Comparison of ENCODE assay signal across 27 cellular contexts in genomic region chr11:76186776-76187279, GRCh38. TPM values are rescaled to one million over a fixed set of nuclear protein-coding genes. Genes with fewer than 3 reads are reported as not detected.
A peak's percentile ranks its signal among the peaks of the same experiment; 100 is the strongest.
DNase-seq lines count a peak whose midpoint lies in the region; ATAC-seq and TF ChIP-seq lines count a peak whose summit lies in the region.
"Had no signal": no experiment of that assay in that cellular context is flagged by ENCODE, and none has a peak within 500 bp of the region (broad histone marks: within the 10 kb centered on the region; RNA-seq: fewer than 3 reads in every experiment).

No MANE protein-coding gene starts in this region.

- H3K36me3 Mint-ChIP-seq in nephron (ENCODE audit: low read depth): peaks cover 8% of the 10 kb centered on the region

- WGBS in right cardiac atrium: 77% methylated on average over 21 of the region's 21 CpGs

- H3K27ac Mint-ChIP-seq in nephron: peak overlapping the region; percentile 60 to 92 (median 89)
- H3K27ac Mint-ChIP-seq: activated CD4-positive, alpha-beta T cell treated with anti-CD3 and anti-CD28 coated beads for 36 hours; activated naive CD8-positive, alpha-beta T cell treated with anti-CD3 and anti-CD28 coated beads, Interleukin-2, amount 50 U/mL, for 24 hours; T-helper 1 cell treated with Interleukin-12 subunit alpha and Interleukin-12 subunit beta and Interleukin-4 antibody, amounts not matched to agents 30 μg/mL and 1 μg/mL, for 36 hours had no signal

- peak overlapping the region in 1 of 3 experiments; percentile 43 for H3K4me3 Mint-ChIP-seq in nephron
- H3K4me3 Mint-ChIP-seq: activated CD4-positive, alpha-beta T cell treated with anti-CD3 and anti-CD28 coated beads for 36 hours; activated naive CD8-positive, alpha-beta T cell treated with anti-CD3 and anti-CD28 coated beads, Interleukin-2, amount 50 U/mL, for 24 hours; T-helper 1 cell treated with Interleukin-12 subunit alpha and Interleukin-12 subunit beta and Interleukin-4 antibody, amounts not matched to agents 30 μg/mL and 1 μg/mL, for 36 hours had no signal

- H3K27me3 ChIP-seq in right cardiac atrium (ENCODE audit: control insufficient read depth, insufficient read depth): no peaks in the 10 kb centered on the region
- H3K27me3 ChIP-seq in upper lobe of right lung: no peaks in the 10 kb centered on the region
- H3K27me3 ChIP-seq: BLaER1, heart right ventricle, MG63, SJSA1, suprapubic skin, vagina had no signal

- H3K4me3 ChIP-seq in right cardiac atrium (ENCODE audit: low read length) (no peak overlapping the region), upper lobe of right lung (no peak overlapping the region)
- H3K4me3 ChIP-seq: BLaER1, GM12878, heart right ventricle, K562, MG63, SJSA1, suprapubic skin, vagina had no signal

- peak in 2 of 3 donors; percentile 69 to 72 for DNase-seq in right cardiac atrium
- no peak for DNase-seq in Right ventricle myocardium inferior (ENCODE audit: missing footprints)
- peak; percentile 61 for DNase-seq in cerebellum (ENCODE audit: low spot score)
- DNase-seq in upper lobe of right lung: no peak
- DNase-seq in HuH-7.5 (ENCODE audit: low spot score): no peak
- no peak for DNase-seq in SHP77 (lab: John Stamatoyannopoulos, UW)
- DNase-seq: activated CD4-positive, alpha-beta T cell treated with anti-CD3 and anti-CD28 coated beads for 36 hours; activated gamma-delta T cell; activated naive CD8-positive, alpha-beta T cell treated with anti-CD3 and anti-CD28 coated beads, Interleukin-2, amount 50 U/mL, for 24 hours; Caco-2; effector CD4-positive, alpha-beta T cell; MG63; NCI-H1436 treated with DMSO at 0.1 percent for 48 hours; stimulated activated CD4-positive, alpha-beta T cell treated with anti-CD3 and anti-CD28 coated beads, Interleukin-2, amount 100 ng/mL, for 24 hours had no signal

- H3K27me3 Mint-ChIP-seq in nephron (ENCODE audit: low read depth): peaks cover 24% of the 10 kb centered on the region
- H3K27me3 Mint-ChIP-seq: activated CD4-positive, alpha-beta T cell treated with anti-CD3 and anti-CD28 coated beads for 36 hours had no signal

- H3K4me1 Mint-ChIP-seq in nephron: peaks cover 60% of the 10 kb centered on the region
- H3K4me1 Mint-ChIP-seq: activated CD4-positive, alpha-beta T cell treated with anti-CD3 and anti-CD28 coated beads for 36 hours; activated naive CD8-positive, alpha-beta T cell treated with anti-CD3 and anti-CD28 coated beads, Interleukin-2, amount 50 U/mL, for 24 hours had no signal

- no peaks in the 10 kb centered on the region for H3K9me3 Mint-ChIP-seq in nephron
- H3K9me3 Mint-ChIP-seq: activated naive CD8-positive, alpha-beta T cell treated with anti-CD3 and anti-CD28 coated beads, Interleukin-2, amount 50 U/mL, for 24 hours; T-helper 1 cell treated with Interleukin-12 subunit alpha and Interleukin-12 subunit beta and Interleukin-4 antibody, amounts not matched to agents 30 μg/mL and 1 μg/mL, for 36 hours had no signal

- no peaks in the 10 kb centered on the region for H3K36me3 ChIP-seq in upper lobe of right lung
- H3K36me3 ChIP-seq: BLaER1, MG63, SJSA1, suprapubic skin, vagina had no signal

- ATAC-seq in right cardiac atrium (peak in 1 of 2 donors; percentile 6), Right ventricle myocardium inferior (no peak), upper lobe of right lung (peak; percentile 18), HG02623 (IDR thresholded peaks at IDR 0.05; ENCODE audit: unreplicated experiment) (no peak)
- ATAC-seq: activated CD4-positive, alpha-beta T cell treated with anti-CD3 and anti-CD28 coated beads for 36 hours; activated naive CD8-positive, alpha-beta T cell treated with anti-CD3 and anti-CD28 coated beads, Interleukin-2, amount 50 U/mL, for 24 hours; GM12878; K562; left colon; Panc1 had no signal

- intact Hi-C loops in right cardiac atrium (cut with DNase I): no loop called here
- intact Hi-C loops in Right ventricle myocardium inferior (cut with DNase I): no loop called here
- intact Hi-C loops in upper lobe of right lung (cut with DNase I): no loop called here

- H3K27ac ChIP-seq in right cardiac atrium (ENCODE audit: low read length) (no peak overlapping the region), upper lobe of right lung (peak overlapping the region; percentile 71)
- H3K27ac ChIP-seq: BLaER1, epithelial cell of prostate, SJSA1, vagina had no signal

- peaks cover 8% of the 10 kb centered on the region for H3K4me1 ChIP-seq in right cardiac atrium (ENCODE audit: control insufficient read depth, insufficient read depth, low read length)
- H3K4me1 ChIP-seq in upper lobe of right lung: peaks cover 36% of the 10 kb centered on the region
- H3K4me1 ChIP-seq: Caco-2, SJSA1 had no signal

- H3K9me3 ChIP-seq in right cardiac atrium (ENCODE audit: control insufficient read depth, low read length) (no peaks in the 10 kb centered on the region), upper lobe of right lung (no peaks in the 10 kb centered on the region)
- H3K9me3 ChIP-seq: Caco-2, heart right ventricle, MG63, SJSA1, suprapubic skin, vagina had no signal

- TF ChIP-seq CTCF in nephron (IDR thresholded peaks at IDR 0.05; ENCODE audit: unreplicated experiment in 3 of 3): no peak
- no peak for TF ChIP-seq CTCF in upper lobe of right lung (IDR thresholded peaks at IDR 0.05)

RNA-seq across cellular contexts. Expression of gene WNT11, which starts 19.5 kb away (rescaled TPM):
- total RNA-seq in right cardiac atrium: 1 to 10 TPM; 2.1 to 7.1 (median 3.3) TPM
- polyA plus RNA-seq in right cardiac atrium: 2.9 TPM
- 18.2 TPM for total RNA-seq in Right ventricle myocardium inferior
- total RNA-seq in cerebellum: 11.0 TPM
- 8.7 TPM for total RNA-seq in upper lobe of right lung
- total RNA-seq: activated CD4-positive, alpha-beta T cell treated with anti-CD3 and anti-CD28 coated beads for 36 hours; GM12878; SJSA1 had no signal

Comparison
In these comparisons a context has a peak if more than half of its experiments do, and no peak if none do; other contexts are left out.
1. DNase-seq: peak in right cardiac atrium (2 of 3) and cerebellum (single experiment); none in Right ventricle myocardium inferior (single experiment), upper lobe of right lung (single experiment), HuH-7.5 (single experiment) and SHP77 (0 of 2).